In genomic region chr1:245153645-245154428, GRCh38 we compare ENCODE assay signal across 9 cellular contexts. TPM values are rescaled to one million over a fixed set of nuclear protein-coding genes. Genes with fewer than 3 reads are reported as not detected.
A peak's percentile ranks its signal among the peaks of the same experiment; 100 is the strongest.
DNase-seq lines count a peak whose midpoint lies in the region; ATAC-seq, FAIRE-seq and TF ChIP-seq lines count a peak whose summit lies in the region.
"Had no signal": no experiment of that assay in that cellular context is flagged by ENCODE, and none has a peak within 500 bp of the region (broad histone marks: within the 10 kb centered on the region; RNA-seq: fewer than 3 reads in every experiment).

No MANE protein-coding gene starts in this region.

- H3K79me2 ChIP-seq in K562 (ENCODE audit: control insufficient read depth, insufficient read depth, low read length) = no peaks in the 10 kb centered on the region

- POLR2A ChIA-PET in activated CD4-positive, alpha-beta T cell treated with anti-CD3 and anti-CD28 coated beads, Interleukin-2, amount 10 ng/mL, durations not matched to agents 7 days and 5 days (lab: Charles Lee) = no interaction called here
- POLR2A ChIA-PET in K562 (lab: Yijun Ruan, JAX) = interaction anchor here (0.6 to 1.6 kb wide), 6 partner anchors 13 to 834 kb away, joined by 3 to 4 read pairs (median 3); no protein-coding TSS in a partner anchor

- peak overlapping the region; percentile 30 for H3K4me3 ChIP-seq in K562

- H3K4me1 ChIP-seq in K562 (replicated peaks in 1 of 2; ENCODE audit: control insufficient read depth in 2 of 2, insufficient read depth in 2 of 2, low read length in 2 of 2) = peaks cover 12 to 42% of the 10 kb centered on the region in 2 experiments

- CTCF ChIA-PET in activated CD4-positive, alpha-beta T cell treated with anti-CD3 and anti-CD28 coated beads, Interleukin-2, amount 10 ng/mL, durations not matched to agents 7 days and 5 days (lab: Charles Lee) = interaction anchor here (0.8 to 1.2 kb wide), 6 partner anchors 11 to 851 kb away, joined by 3 to 6 read pairs (median 3); no protein-coding TSS in a partner anchor
- CTCF ChIA-PET in K562 (lab: Yijun Ruan, JAX; ENCODE audit: low intra/inter-chr PET ratio) = interaction anchor here (0.6 to 1.6 kb wide), 4 partner anchors 662 to 1340 kb away, joined by 3 to 5 read pairs (median 4); no protein-coding TSS in a partner anchor

- no peak for TF ChIP-seq POLR2A in K562 (conservative IDR thresholded peaks at IDR 0.05)

- BruUV-seq in K562 (replicated peaks; lab: Mats Ljungman, UMichigan) = no TSS peak

- in situ Hi-C loops in K562 (cut with MboI) = loop anchor here (10.0 kb wide), 2 partner anchors 1121 to 1331 kb away; no protein-coding TSS in a partner anchor

- intact Hi-C loops in K562 (cut with micrococcal nuclease) = loop anchor here (1.0 to 10.0 kb wide), 11 partner anchors 73 to 1601 kb away; no protein-coding TSS in a partner anchor

- peaks cover 34 to 57% of the 10 kb centered on the region in 2 experiments for H3K27me3 ChIP-seq in K562 (ENCODE audit: control insufficient read depth in 2 of 2, insufficient read depth in 2 of 2, low read length in 2 of 2)

- 3% methylated on average over 48 of the region's 70 CpGs for WGBS in K562 (ENCODE audit: insufficient coverage, low coverage, missing lambda C conversion rate)

- peak overlapping the region; percentile 83 for H3K4me2 ChIP-seq in K562 (ENCODE audit: insufficient read depth, low read length)

- peak overlapping the region; percentile 63 for H2AFZ ChIP-seq in K562 (ENCODE audit: low read depth, low read length)

- peak overlapping the region in 1 of 2 experiments; percentile 75; a peak in 2 of 4 replicates for H3K9ac ChIP-seq in K562 (ENCODE audit: insufficient read depth in 1 of 2, low read depth in 2 of 2, low read length in 2 of 2)

- peaks cover 6% of the 10 kb centered on the region; the same call in 1 of the 2 replicates for H4K20me1 ChIP-seq in K562 (replicated peaks; ENCODE audit: control insufficient read depth, insufficient read depth, low read length)

- no peaks in the 10 kb centered on the region for H3K9me1 ChIP-seq in K562 (ENCODE audit: control insufficient read depth, insufficient read depth, low read length)

- no peak for FAIRE-seq in K562 (lab: Jason Lieb, UNC)

- peak; percentile 9 for DNase-seq in activated CD4-positive, alpha-beta T cell treated with anti-CD3 and anti-CD28 coated beads, Interleukin-2, amount 10 ng/mL, durations not matched to agents 7 days and 5 days
- no peak for DNase-seq in activated CD4-positive, alpha-beta T cell treated with anti-CD3 and anti-CD28 coated beads for 1 hour
- DNase-seq in NCI-H69 (lab: John Stamatoyannopoulos, UW) = peak; percentile 79
- peak; percentile 15 to 41 (median 35) for DNase-seq in K562 (ENCODE audit: extremely low read depth in 1 of 4, low spot score in 3 of 4)
- peak; percentile 34 for DNase-seq in iris pigment epithelial cell (ENCODE audit: low read depth)
- DNase-seq in stimulated activated naive CD8-positive, alpha-beta T cell treated with anti-CD3 and anti-CD28 coated beads, Interleukin-15, Interleukin-2, amounts not matched to agents 100 U/mL and 50 U/mL, for 24 hours = peak; percentile 18
- no peak for DNase-seq in epidermal melanocyte (ENCODE audit: insufficient read length, low spot score)
- DNase-seq in NCI-H1436 (lab: John Stamatoyannopoulos, UW) = no peak

- H3K27me3 Mint-ChIP-seq in activated CD4-positive, alpha-beta T cell treated with anti-CD3 and anti-CD28 coated beads, Interleukin-2, amount 10 ng/mL, durations not matched to agents 7 days and 5 days = peaks cover 71% of the 10 kb centered on the region

- H3K9me3 Mint-ChIP-seq in activated CD4-positive, alpha-beta T cell treated with anti-CD3 and anti-CD28 coated beads, Interleukin-2, amount 10 ng/mL, durations not matched to agents 7 days and 5 days = no peaks in the 10 kb centered on the region

- ATAC-seq in K562 = peak; percentile 2; the same call in 2 of the 3 replicates
- no peak for ATAC-seq in stimulated activated naive CD8-positive, alpha-beta T cell treated with anti-CD3 and anti-CD28 coated beads, Interleukin-15, Interleukin-2, amounts not matched to agents 100 U/mL and 50 U/mL, for 24 hours

- H3K27ac Mint-ChIP-seq in activated CD4-positive, alpha-beta T cell treated with anti-CD3 and anti-CD28 coated beads, Interleukin-2, amount 10 ng/mL, durations not matched to agents 7 days and 5 days = no peak overlapping the region

- no peak overlapping the region for H3K27ac ChIP-seq in K562 (ENCODE audit: extremely low read depth, low read depth, low read length)

- no peaks in the 10 kb centered on the region for H3K36me3 Mint-ChIP-seq in activated CD4-positive, alpha-beta T cell treated with anti-CD3 and anti-CD28 coated beads, Interleukin-2, amount 10 ng/mL, durations not matched to agents 7 days and 5 days (ENCODE audit: low read depth)

- no peaks in the 10 kb centered on the region for H3K9me3 ChIP-seq in K562 (replicated peaks; ENCODE audit: control insufficient read depth, insufficient read depth, low read depth, low read length)
- H3K9me3 ChIP-seq: adrenal gland had no signal

- no peaks in the 10 kb centered on the region for H3K36me3 ChIP-seq in K562 (ENCODE audit: control insufficient read depth, insufficient read depth, low read length)
- H3K36me3 ChIP-seq: adrenal gland had no signal

- TF ChIP-seq RAD21 in K562 (CRISPR knock-in tag; conservative IDR thresholded peaks at IDR 0.05 in 1 of 2, IDR thresholded peaks at IDR 0.05 in 1 of 2) = no peak

- peaks cover 24% of the 10 kb centered on the region for H3K4me1 Mint-ChIP-seq in activated CD4-positive, alpha-beta T cell treated with anti-CD3 and anti-CD28 coated beads, Interleukin-2, amount 10 ng/mL, durations not matched to agents 7 days and 5 days

- TF ChIP-seq CTCF in K562 (IDR thresholded peaks at IDR 0.05 in 2 of 3, conservative IDR thresholded peaks at IDR 0.05 in 1 of 3; ENCODE audit: insufficient read depth in 2 of 3, low read depth in 1 of 3, low read length in 3 of 3) = no peak

- TF ChIP-seq EP300 in K562 (IDR thresholded peaks at IDR 0.05; ENCODE audit: low read length) = no peak

- H3K4me3 Mint-ChIP-seq in activated CD4-positive, alpha-beta T cell treated with anti-CD3 and anti-CD28 coated beads, Interleukin-2, amount 10 ng/mL, durations not matched to agents 7 days and 5 days = peak overlapping the region; percentile 71

TF ChIP-seq in K562, 482 proteins besides CTCF, POLR2A, EP300 and RAD21 (continues in another document):
- no peak for TF ChIP-seq TAF1 (IDR thresholded peaks at IDR 0.05; ENCODE audit: control insufficient read depth, extremely low read depth, insufficient read depth, low read length, severe bottlenecking)
- TF ChIP-seq, protein P1, sequence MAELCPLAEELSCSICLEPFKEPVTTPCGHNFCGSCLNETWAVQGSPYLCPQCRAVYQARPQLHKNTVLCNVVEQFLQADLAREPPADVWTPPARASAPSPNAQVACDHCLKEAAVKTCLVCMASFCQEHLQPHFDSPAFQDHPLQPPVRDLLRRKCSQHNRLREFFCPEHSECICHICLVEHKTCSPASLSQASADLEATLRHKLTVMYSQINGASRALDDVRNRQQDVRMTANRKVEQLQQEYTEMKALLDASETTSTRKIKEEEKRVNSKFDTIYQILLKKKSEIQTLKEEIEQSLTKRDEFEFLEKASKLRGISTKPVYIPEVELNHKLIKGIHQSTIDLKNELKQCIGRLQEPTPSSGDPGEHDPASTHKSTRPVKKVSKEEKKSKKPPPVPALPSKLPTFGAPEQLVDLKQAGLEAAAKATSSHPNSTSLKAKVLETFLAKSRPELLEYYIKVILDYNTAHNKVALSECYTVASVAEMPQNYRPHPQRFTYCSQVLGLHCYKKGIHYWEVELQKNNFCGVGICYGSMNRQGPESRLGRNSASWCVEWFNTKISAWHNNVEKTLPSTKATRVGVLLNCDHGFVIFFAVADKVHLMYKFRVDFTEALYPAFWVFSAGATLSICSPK (IDR thresholded peaks at IDR 0.05; ENCODE audit: borderline replicate concordance) = no peak
- TF ChIP-seq SAP30 (IDR thresholded peaks at IDR 0.05; ENCODE audit: borderline replicate concordance, insufficient read depth, low read depth, low read length, poor library complexity, severe bottlenecking) = no peak
- no peak for TF ChIP-seq GTF2A2 (tag; IDR thresholded peaks at IDR 0.05)
- TF ChIP-seq, protein P2, sequence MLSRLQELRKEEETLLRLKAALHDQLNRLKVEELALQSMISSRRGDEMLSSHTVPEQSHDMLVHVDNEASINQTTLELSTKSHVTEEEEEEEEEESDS (CRISPR knock-in tag; IDR thresholded peaks at IDR 0.05) = no peak
- TF ChIP-seq ILK (tag; IDR thresholded peaks at IDR 0.05; ENCODE audit: borderline replicate concordance, low read depth) = no peak
- no peak for TF ChIP-seq ZKSCAN1 (IDR thresholded peaks at IDR 0.05; ENCODE audit: low read depth, low read length)
- no peak for TF ChIP-seq U2AF1 (optimal IDR thresholded peaks at IDR 0.05; ENCODE audit: low read depth, low read length)
- TF ChIP-seq NCOA4 (IDR thresholded peaks at IDR 0.05; ENCODE audit: partially characterized antibody) = no peak

RNA-seq across cellular contexts. Expression of gene KIF26B, which starts 0.9 kb away (rescaled TPM):
- total RNA-seq in activated CD4-positive, alpha-beta T cell treated with anti-CD3 and anti-CD28 coated beads, Interleukin-2, amount 10 ng/mL, durations not matched to agents 7 days and 5 days = not detected
- not detected in 2 replicates for total RNA-seq in K562 (2011; cell fraction: chromatin; rRNA removed; ENCODE audit: low replicate concordance)
- not detected in 2 replicates for total RNA-seq in K562 (2011; cell fraction: nucleolus; rRNA removed)
- not detected in 2 replicates for total RNA-seq in K562 (2011; cell fraction: nucleoplasm; rRNA removed)
- total RNA-seq in K562 (2014; rRNA removed) (not detected in 2 replicates), K562 (2014; rRNA removed; fragmentation: Illumina TruSeq; extraction: Trizol) (not detected in 2 replicates), K562 (2015; rRNA removed; fragmentation: Illumina TruSeq; extraction: Trizol) (not detected in 2 replicates), K562 (2021) (0.02 and 0.07 TPM in 2 replicates)
- polyA plus RNA-seq in K562 (2011; rRNA removed) (not detected in 2 replicates), K562 (2014; fragmentation: Illumina TruSeq; extraction: Trizol) (not detected in 2 replicates), K562 (2014; fragmentation: Nextera tagmentation; extraction: Ambion mirVana) (under 1 TPM; 0.03 to 0.08 TPM), K562 (2014; rRNA removed) (not detected in 2 replicates)
- polyA plus RNA-seq in K562 (2011; cell fraction: cytosol; rRNA removed) = under 0.01 TPM in 1 of 2 replicates, not detected in the other
- polyA plus RNA-seq in K562 (2011; cell fraction: nucleus; rRNA removed) = 0.01 and 0.03 TPM in 2 replicates
- 0.18 and 0.36 TPM in 2 replicates for polyA plus RNA-seq in K562 (2012)
- not detected in 2 replicates for polyA minus RNA-seq in K562 (2011; rRNA and poly(A)+ RNA removed)
- not detected in 2 replicates for polyA minus RNA-seq in K562 (2011; cell fraction: cytosol; rRNA and poly(A)+ RNA removed)
- polyA minus RNA-seq in K562 (2011; cell fraction: nucleus; rRNA and poly(A)+ RNA removed) = 0.13 TPM in 1 of 2 replicates, not detected in the other

Comparison
In these comparisons a context has a peak if more than half of its experiments do, and no peak if none do; other contexts are left out.
1. DNase-seq: peak in activated CD4-positive, alpha-beta T cell treated with anti-CD3 and anti-CD28 coated beads, Interleukin-2, amount 10 ng/mL, durations not matched to agents 7 days and 5 days (single experiment), NCI-H69 (single experiment), K562 (4 of 4), iris pigment epithelial cell (single experiment) and stimulated activated naive CD8-positive, alpha-beta T cell treated with anti-CD3 and anti-CD28 coated beads, Interleukin-15, Interleukin-2, amounts not matched to agents 100 U/mL and 50 U/mL, for 24 hours (single experiment); none in activated CD4-positive, alpha-beta T cell treated with anti-CD3 and anti-CD28 coated beads for 1 hour (single experiment), epidermal melanocyte (single experiment) and NCI-H1436 (single experiment).